In the genomic region with DNA sequence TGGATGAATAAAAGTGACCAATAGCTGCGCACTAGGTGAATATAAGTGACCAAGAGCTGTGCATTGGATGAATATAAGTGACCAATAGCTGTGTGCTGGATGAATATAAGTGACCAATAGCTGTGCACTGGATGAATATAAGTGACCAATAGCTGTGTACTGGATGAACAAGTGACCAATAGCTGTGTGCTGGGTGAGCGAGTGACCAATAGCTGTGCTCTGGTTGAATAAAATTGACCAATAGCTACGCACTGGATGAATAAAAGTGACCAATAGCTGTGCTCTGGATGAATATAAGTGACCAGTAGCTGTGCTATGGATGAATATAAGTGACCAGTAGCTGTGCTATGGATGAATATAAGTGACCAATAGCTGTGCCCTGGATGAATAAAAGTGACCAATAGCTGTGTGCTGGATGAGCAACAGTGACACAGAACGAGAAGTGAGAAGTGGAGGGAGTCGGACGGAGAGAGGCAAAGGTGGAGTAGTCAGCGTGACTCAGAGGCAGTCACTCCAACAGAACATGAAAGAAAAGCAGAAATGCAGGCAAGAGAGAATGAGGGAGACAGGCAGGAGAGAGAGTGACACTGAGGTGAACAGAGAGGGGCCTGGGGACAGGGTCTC, we compare ENCODE assay signal across 11 cellular contexts. TPM values are rescaled to one million over a fixed set of nuclear protein-coding genes. Genes with fewer than 3 reads are reported as not detected.
DNase-seq lines count a peak whose midpoint lies in the region; ATAC-seq, FAIRE-seq and TF ChIP-seq lines count a peak whose summit lies in the region.
"Had no signal": no experiment of that assay in that cellular context is flagged by ENCODE, and none has a peak within 500 bp of the region (broad histone marks: within the 10 kb centered on the region; RNA-seq: fewer than 3 reads in every experiment).

No MANE protein-coding gene starts in this region.

- TF ChIP-seq RAD21 in H1 (IDR thresholded peaks at IDR 0.05 in 1 of 2, conservative IDR thresholded peaks at IDR 0.05 in 1 of 2; ENCODE audit: low read depth in 2 of 2, low read length in 2 of 2): no peak

- H3K4ac ChIP-seq in H1 (replicated peaks; ENCODE audit: insufficient read length, low read depth, low read length): no peak overlapping the region

- H2BK12ac ChIP-seq in H1 (ENCODE audit: low read depth, low read length): no peak overlapping the region

- CTCF ChIA-PET in H1 (lab: Charles Lee; ENCODE audit: partially characterized antibody): interaction anchor here (0.7 to 1.6 kb wide), 10 partner anchors 9 to 144 kb away, joined by 3 to 7 read pairs (median 4); no protein-coding TSS in a partner anchor

- TF ChIP-seq CTCF in OCI-LY3 (IDR thresholded peaks at IDR 0.05; ENCODE audit: low read depth, low read length) (no peak), H1 (IDR thresholded peaks at IDR 0.05; ENCODE audit: control extremely low read depth in 1 of 3, insufficient read depth in 1 of 3, low read depth in 1 of 3, low read length in 3 of 3) (no peak), upper lobe of right lung (IDR thresholded peaks at IDR 0.05) (no peak)

- no peaks in the 10 kb centered on the region for H3K36me3 ChIP-seq in OCI-LY3 (replicated peaks; ENCODE audit: low read depth, low read length)
- no peaks in the 10 kb centered on the region for H3K36me3 ChIP-seq in H1 (ENCODE audit: control insufficient read depth in 2 of 4, insufficient read depth in 4 of 4, low read length in 3 of 4)
- no peaks in the 10 kb centered on the region for H3K36me3 ChIP-seq in upper lobe of right lung
- H3K36me3 ChIP-seq: BE2C had no signal

- ATAC-seq in Right ventricle myocardium superior (ENCODE audit: poor library complexity) (no peak), left cardiac atrium (no peak), upper lobe of right lung (peak; percentile 56), GM18861 (IDR thresholded peaks at IDR 0.05; ENCODE audit: unreplicated experiment) (no peak), HG03280 (IDR thresholded peaks at IDR 0.05; ENCODE audit: unreplicated experiment) (no peak)

- no peak overlapping the region for H3K56ac ChIP-seq in H1 (replicated peaks; ENCODE audit: insufficient read length, low read depth, low read length)

- WGBS in H1 (ENCODE audit: extremely low coverage in 1 of 2, insufficient coverage in 1 of 2, insufficient read length in 1 of 2, insufficient replicate concordance in 2 of 2, low coverage in 1 of 2, low lambda C conversion rate in 2 of 2, missing lambda C conversion rate in 1 of 2), 2 experiments: 94% methylated on average over 7 of the region's 7 CpGs; no CpG with 5 or more reads in 1 of the 2 experiments

- H3K79me1 ChIP-seq in H1 (ENCODE audit: low read depth, low read length): peaks cover 3% of the 10 kb centered on the region; the same call in 1 of the 2 replicates

- H4K5ac ChIP-seq in H1 (ENCODE audit: insufficient read length, low read depth, low read length): no peak overlapping the region

- peaks cover 25% of the 10 kb centered on the region for H3K27me3 ChIP-seq in OCI-LY3 (ENCODE audit: low read depth, low read length)
- H3K27me3 ChIP-seq in H1 (replicated peaks in 1 of 4; ENCODE audit: control insufficient read depth in 3 of 4, extremely low read depth in 1 of 4, insufficient read depth in 3 of 4, low read length in 3 of 4): no peaks in the 10 kb centered on the region
- H3K27me3 ChIP-seq in upper lobe of right lung: no peaks in the 10 kb centered on the region
- H3K27me3 ChIP-seq: BE2C had no signal

- H3K18ac ChIP-seq in H1 (ENCODE audit: extremely low read depth, low read length): no peak overlapping the region

- POLR2A ChIA-PET in H1 (lab: Charles Lee; ENCODE audit: partially characterized antibody): interaction anchor here (0.7 kb wide), 1 partner anchor 30 kb away, joined by 3 read pairs; no protein-coding TSS in a partner anchor

- H2AK5ac ChIP-seq in H1 (ENCODE audit: low read depth, low read length): 0 out of 2 replicates have a peak overlapping the region, but pooled peaks have one; percentile 39

- no peaks in the 10 kb centered on the region for H3K9me3 ChIP-seq in OCI-LY3 (ENCODE audit: insufficient read depth, low read length)
- no peaks in the 10 kb centered on the region for H3K9me3 ChIP-seq in H1 (ENCODE audit: insufficient read depth in 2 of 2, low read depth in 1 of 2, low read length in 1 of 2)
- H3K9me3 ChIP-seq in upper lobe of right lung: no peaks in the 10 kb centered on the region
- H3K9me3 ChIP-seq: BE2C had no signal

- no peaks in the 10 kb centered on the region for H3K23me2 ChIP-seq in H1 (ENCODE audit: low read depth, low read length)

- H3K4me1 ChIP-seq in OCI-LY3 (ENCODE audit: low read length) (peaks cover 56% of the 10 kb centered on the region), H1 (replicated peaks in 1 of 4; ENCODE audit: control insufficient read depth in 3 of 4, insufficient read depth in 4 of 4, low read length in 3 of 4) (peaks cover 0 to 14% (median 10%) of the 10 kb centered on the region in 4 experiments; a peak in 5 of 7 replicates), upper lobe of right lung (peaks cover 15% of the 10 kb centered on the region)
- H3K4me1 ChIP-seq: BE2C, parathyroid adenoma had no signal

- H4K91ac ChIP-seq in H1 (replicated peaks; ENCODE audit: insufficient read length, low read length): no peak overlapping the region

- H2BK120ac ChIP-seq in H1 (replicated peaks; ENCODE audit: low read depth, low read length): no peak overlapping the region

- H3K79me2 ChIP-seq in OCI-LY3 (ENCODE audit: low read length) (no peaks in the 10 kb centered on the region), H1 (ENCODE audit: control insufficient read depth in 1 of 2, insufficient read depth in 2 of 2, low read length in 2 of 2) (no peaks in the 10 kb centered on the region)
- H3K79me2 ChIP-seq: parathyroid adenoma had no signal

- H3K9ac ChIP-seq in OCI-LY3 (ENCODE audit: low read length) (no peak overlapping the region), H1 (replicated peaks in 1 of 4; ENCODE audit: extremely low read depth in 1 of 4, low read depth in 3 of 4, low read length in 3 of 4) (no peak overlapping the region)
- H3K9ac ChIP-seq: parathyroid adenoma had no signal

- no peak overlapping the region for H3K23ac ChIP-seq in H1 (ENCODE audit: insufficient read length)

- H2BK15ac ChIP-seq in H1 (ENCODE audit: low read length): no peak overlapping the region; the same call in 1 of the 2 replicates

- H3K4me2 ChIP-seq in OCI-LY3 (ENCODE audit: low read length) (peak overlapping the region; percentile 54), H1 (ENCODE audit: insufficient read depth in 1 of 2, low read depth in 2 of 2, low read length in 2 of 2) (no peak overlapping the region)

- no peak for TF ChIP-seq EP300 in H1 (IDR thresholded peaks at IDR 0.05; ENCODE audit: borderline replicate concordance in 1 of 2, low read depth in 2 of 2, low read length in 2 of 2)

- H3K14ac ChIP-seq in H1 (ENCODE audit: insufficient read length): no peak overlapping the region

- H4K8ac ChIP-seq in H1 (ENCODE audit: extremely low read depth, insufficient read depth, low read length): no peak overlapping the region

- H2BK5ac ChIP-seq in H1 (ENCODE audit: low read depth, low read length): no peak overlapping the region

- no peak for TF ChIP-seq POLR2A in H1 (IDR thresholded peaks at IDR 0.05; ENCODE audit: control extremely low read depth in 1 of 2, low read depth in 2 of 2, low read length in 2 of 2)

- intact Hi-C loops in Right ventricle myocardium superior (cut with DNase I) (no loop called here), left cardiac atrium (cut with DNase I) (no loop called here), upper lobe of right lung (cut with DNase I) (no loop called here)

- DNase-seq in Right ventricle myocardium superior (peak; percentile 10), left cardiac atrium (no peak), H1 (ENCODE audit: low read depth in 1 of 2, low spot score in 2 of 2) (no peak), upper lobe of right lung (no peak), NCI-H146 treated with DMSO at 0.1 percent for 48 hours (lab: John Stamatoyannopoulos, UW; ENCODE audit: unreplicated experiment) (no peak)
- DNase-seq: BE2C, SW 1271 had no signal

- H4K20me1 ChIP-seq in OCI-LY3 (ENCODE audit: insufficient read depth, low read length) (no peaks in the 10 kb centered on the region), H1 (replicated peaks in 1 of 2; ENCODE audit: control insufficient read depth in 1 of 2, insufficient read depth in 2 of 2, low read length in 2 of 2) (no peaks in the 10 kb centered on the region)

- H2BK20ac ChIP-seq in H1 (ENCODE audit: low read length): no peak overlapping the region

- H2AFZ ChIP-seq in OCI-LY3 (ENCODE audit: low read depth, low read length): no peak overlapping the region
- no peak overlapping the region for H2AFZ ChIP-seq in H1 (ENCODE audit: low read length)
- H2AFZ ChIP-seq: parathyroid adenoma had no signal

- FAIRE-seq in H1 (lab: Jason Lieb, UNC): no peak

- H3K4me3 ChIP-seq in OCI-LY3 (ENCODE audit: low read length): no peak overlapping the region
- H3K4me3 ChIP-seq in H1 (ENCODE audit: extremely low read depth in 1 of 4, insufficient read depth in 2 of 4, low read depth in 3 of 4, low read length in 4 of 4): no peak overlapping the region
- no peak overlapping the region for H3K4me3 ChIP-seq in upper lobe of right lung

- H3K27ac ChIP-seq in OCI-LY3 (ENCODE audit: low read length): no peak overlapping the region
- no peak overlapping the region for H3K27ac ChIP-seq in H1 (ENCODE audit: low read depth, low read length)
- H3K27ac ChIP-seq in upper lobe of right lung: no peak overlapping the region
- H3K27ac ChIP-seq: parathyroid adenoma had no signal

TF ChIP-seq in H1, 55 proteins besides CTCF, POLR2A, EP300 and RAD21:
- TF ChIP-seq SP1 (IDR thresholded peaks at IDR 0.05; ENCODE audit: low read depth, low read length): peak; percentile 83
- TF ChIP-seq SP2 (IDR thresholded peaks at IDR 0.05; ENCODE audit: low read length): no peak

RNA-seq across cellular contexts. Expression of gene RBM38, which starts 38.5 kb away (rescaled TPM):
- total RNA-seq in Right ventricle myocardium superior (91.5 TPM), left cardiac atrium (100 to 1,000 TPM in 1 of 2 donors, 10 to 100 TPM in 1; 78.6 to 101 TPM), upper lobe of right lung (13.4 TPM)
- total RNA-seq in H1 (2021; fragmentation: NEBNext Ultra II Directional; extraction: Animal tissue kit (Norgen Biotek cat#: 25700)): 57.7 and 60.1 TPM in 2 replicates
- 109 and 131 TPM in 2 replicates for polyA plus RNA-seq in H1 (2011; rRNA removed)
- 71.9 TPM for polyA plus RNA-seq in H1 (2011; cell fraction: cytosol; rRNA removed)
- polyA plus RNA-seq in H1 (2011; cell fraction: nucleus; rRNA removed): 75.2 TPM
- 32.3 to 58.0 TPM (median 56.1 TPM) in 4 replicates for polyA plus RNA-seq in H1 (2012, experiment 1 of 2)
- 61.6 TPM for polyA plus RNA-seq in H1 (2012, experiment 2 of 2)
- polyA plus RNA-seq in H1 (2013, experiment 1 of 2): 53.7 TPM
- polyA plus RNA-seq in H1 (2013, experiment 2 of 2): 52.7 TPM
- 16.3 and 19.0 TPM in 2 replicates for polyA minus RNA-seq in H1 (2011; rRNA and poly(A)+ RNA removed)
- polyA minus RNA-seq in H1 (2011; cell fraction: cytosol; rRNA and poly(A)+ RNA removed): 49.0 TPM
- 23.7 TPM for polyA minus RNA-seq in H1 (2011; cell fraction: nucleus; rRNA and poly(A)+ RNA removed)
